Comparison of ENCODE assay signal across 27 cellular contexts in genomic region chr15:95131071-95131683, GRCh38.
DNase-seq lines count a peak whose midpoint lies in the region; ATAC-seq, FAIRE-seq and TF ChIP-seq lines count a peak whose summit lies in the region.
"Had no signal": no experiment of that assay in that cellular context is flagged by ENCODE, and none has a peak within 500 bp of the region (broad histone marks: within the 10 kb centered on the region; RNA-seq: fewer than 3 reads in every experiment).

No MANE protein-coding gene starts in this region.

- FAIRE-seq in astrocyte (lab: Jason Lieb, UNC) = no peak
- FAIRE-seq: small intestine had no signal

- TF ChIP-seq CTCF in astrocyte (IDR thresholded peaks at IDR 0.05; ENCODE audit: insufficient read depth, low read depth, low read length) (no peak), parathyroid adenoma (IDR thresholded peaks at IDR 0.05) (no peak)

- no peaks in the 10 kb centered on the region for H3K27me3 Mint-ChIP-seq in astrocyte (ENCODE audit: low read depth, unreplicated experiment)
- H3K27me3 Mint-ChIP-seq: activated CD8-positive, alpha-beta T cell treated with anti-CD3 and anti-CD28 coated beads for 36 hours; CD4-positive, alpha-beta T cell had no signal

- H3K4me2 ChIP-seq in astrocyte (ENCODE audit: low read length) = no peak overlapping the region
- H3K4me2 ChIP-seq in parathyroid adenoma (ENCODE audit: low read length) = no peak overlapping the region

- H3K27ac ChIP-seq in astrocyte (ENCODE audit: low read depth, low read length) (no peak overlapping the region), parathyroid adenoma (peak overlapping the region; percentile 53)
- H3K27ac ChIP-seq: ascending aorta, HL-60, prostate gland, SJSA1, tibial artery had no signal

- H3K79me2 ChIP-seq in astrocyte (ENCODE audit: insufficient read depth, low read length) (no peaks in the 10 kb centered on the region), parathyroid adenoma (no peaks in the 10 kb centered on the region)

- H3K36me3 Mint-ChIP-seq in astrocyte (ENCODE audit: low read depth, unreplicated experiment) = peaks cover 2% of the 10 kb centered on the region
- H3K36me3 Mint-ChIP-seq: naive thymus-derived CD8-positive, alpha-beta T cell had no signal

- no peak overlapping the region for H2AFZ ChIP-seq in astrocyte (ENCODE audit: low read depth, low read length)
- no peak overlapping the region for H2AFZ ChIP-seq in parathyroid adenoma

- no peaks in the 10 kb centered on the region for H3K9me3 ChIP-seq in astrocyte (ENCODE audit: insufficient read depth, low read depth, low read length)
- no peaks in the 10 kb centered on the region for H3K9me3 ChIP-seq in parathyroid adenoma (ENCODE audit: control insufficient read depth, low read length)
- H3K9me3 ChIP-seq: ascending aorta, MG63, prostate gland, tibial artery had no signal

- no peaks in the 10 kb centered on the region for H4K20me1 ChIP-seq in astrocyte (ENCODE audit: insufficient read depth, low read length)

- DNase-seq in OCI-M1 (lab: John Stamatoyannopoulos, UW) (peak; percentile 22), astrocyte (ENCODE audit: low read depth) (no peak), left lobe of liver (ENCODE audit: low spot score) (no peak), NCI-H1417 treated with DMSO at 0.1 percent for 48 hours (lab: John Stamatoyannopoulos, UW) (no peak)
- DNase-seq: activated CD8-positive, alpha-beta T cell treated with anti-CD3 and anti-CD28 coated beads for 36 hours; activated naive CD4-positive, alpha-beta T cell treated with Interleukin-2 at 50 U/mL for 16 hours; activated T-cell treated with anti-CD3 and anti-CD28 coated beads, Interleukin-2, amount 50 U/mL, for 1 hour; CD4-positive, alpha-beta T cell; DMS 273 treated with DMSO at 0.1 percent for 48 hours; effector memory CD4-positive, alpha-beta T cell; MG63; naive thymus-derived CD8-positive, alpha-beta T cell; NCI-H1694; NCI-H345; small intestine; stimulated activated CD4-positive, alpha-beta T cell treated with anti-CD3 and anti-CD28 coated beads, Interleukin-2, amount 100 ng/mL, for 48 hours; T-helper 2 cell; tibial artery had no signal

- H3K27ac Mint-ChIP-seq in astrocyte (ENCODE audit: unreplicated experiment) = peak overlapping the region; percentile 48
- H3K27ac Mint-ChIP-seq: activated CD8-positive, alpha-beta T cell treated with anti-CD3 and anti-CD28 coated beads for 36 hours; CD4-positive, alpha-beta T cell; naive thymus-derived CD8-positive, alpha-beta T cell; stimulated activated naive CD8-positive, alpha-beta T cell treated with anti-CD3 and anti-CD28 coated beads, Interleukin-15, Interleukin-2, amounts not matched to agents 100 ng/mL and 50 ng/mL, for 24 hours had no signal

- H3K36me3 ChIP-seq in astrocyte (ENCODE audit: insufficient read depth, low read length) (no peaks in the 10 kb centered on the region), parathyroid adenoma (ENCODE audit: control insufficient read depth, insufficient read depth, low read length) (no peaks in the 10 kb centered on the region)
- H3K36me3 ChIP-seq: ascending aorta, MG63, prostate gland, SJSA1, tibial artery had no signal

- peaks cover 45% of the 10 kb centered on the region for H3K4me1 Mint-ChIP-seq in astrocyte (ENCODE audit: low read depth, unreplicated experiment)
- H3K4me1 Mint-ChIP-seq: naive thymus-derived CD8-positive, alpha-beta T cell had no signal

- H3K4me3 ChIP-seq in astrocyte (ENCODE audit: insufficient read depth, low read depth, low read length) (no peak overlapping the region), parathyroid adenoma (ENCODE audit: low read depth, low read length) (no peak overlapping the region)
- H3K4me3 ChIP-seq: ascending aorta, MG63, prostate gland, SJSA1, tibial artery had no signal

- H3K27me3 ChIP-seq in astrocyte (ENCODE audit: insufficient read depth, low read length) = no peaks in the 10 kb centered on the region
- no peaks in the 10 kb centered on the region for H3K27me3 ChIP-seq in parathyroid adenoma (ENCODE audit: control insufficient read depth, insufficient read depth, low read length)
- H3K27me3 ChIP-seq: ascending aorta, MG63, SJSA1, tibial artery had no signal

- no peaks in the 10 kb centered on the region for H3K9me3 Mint-ChIP-seq in astrocyte (ENCODE audit: unreplicated experiment)
- H3K9me3 Mint-ChIP-seq: activated CD8-positive, alpha-beta T cell treated with anti-CD3 and anti-CD28 coated beads for 36 hours; CD4-positive, alpha-beta T cell had no signal

- no peak overlapping the region for H3K9ac ChIP-seq in astrocyte (ENCODE audit: low read length)
- H3K9ac ChIP-seq in parathyroid adenoma = no peak overlapping the region

- H3K4me3 Mint-ChIP-seq in astrocyte (ENCODE audit: unreplicated experiment) = no peak overlapping the region
- H3K4me3 Mint-ChIP-seq: activated CD8-positive, alpha-beta T cell treated with anti-CD3 and anti-CD28 coated beads for 36 hours; CD4-positive, alpha-beta T cell; naive thymus-derived CD8-positive, alpha-beta T cell; stimulated activated naive CD8-positive, alpha-beta T cell treated with anti-CD3 and anti-CD28 coated beads, Interleukin-15, Interleukin-2, amounts not matched to agents 100 ng/mL and 50 ng/mL, for 24 hours had no signal

- ATAC-seq in left lobe of liver (peak; percentile 69), HG02973 (IDR thresholded peaks at IDR 0.05; ENCODE audit: unreplicated experiment) (no peak), GM18909 (IDR thresholded peaks at IDR 0.05; ENCODE audit: poor library complexity, unreplicated experiment) (no peak)
- ATAC-seq: activated CD4-positive, CD25-positive, alpha-beta regulatory T cell treated with anti-CD3 and anti-CD28 coated beads, Interleukin-2, amount 50 U/mL, for 24 hours; activated CD8-positive, alpha-beta T cell treated with anti-CD3 and anti-CD28 coated beads for 36 hours; naive thymus-derived CD8-positive, alpha-beta T cell had no signal

- H3K4me1 ChIP-seq in astrocyte (ENCODE audit: insufficient read depth, low read length) (peaks cover 12% of the 10 kb centered on the region), parathyroid adenoma (no peaks in the 10 kb centered on the region)
- H3K4me1 ChIP-seq: prostate gland, SJSA1 had no signal
